In the genomic region with DNA sequence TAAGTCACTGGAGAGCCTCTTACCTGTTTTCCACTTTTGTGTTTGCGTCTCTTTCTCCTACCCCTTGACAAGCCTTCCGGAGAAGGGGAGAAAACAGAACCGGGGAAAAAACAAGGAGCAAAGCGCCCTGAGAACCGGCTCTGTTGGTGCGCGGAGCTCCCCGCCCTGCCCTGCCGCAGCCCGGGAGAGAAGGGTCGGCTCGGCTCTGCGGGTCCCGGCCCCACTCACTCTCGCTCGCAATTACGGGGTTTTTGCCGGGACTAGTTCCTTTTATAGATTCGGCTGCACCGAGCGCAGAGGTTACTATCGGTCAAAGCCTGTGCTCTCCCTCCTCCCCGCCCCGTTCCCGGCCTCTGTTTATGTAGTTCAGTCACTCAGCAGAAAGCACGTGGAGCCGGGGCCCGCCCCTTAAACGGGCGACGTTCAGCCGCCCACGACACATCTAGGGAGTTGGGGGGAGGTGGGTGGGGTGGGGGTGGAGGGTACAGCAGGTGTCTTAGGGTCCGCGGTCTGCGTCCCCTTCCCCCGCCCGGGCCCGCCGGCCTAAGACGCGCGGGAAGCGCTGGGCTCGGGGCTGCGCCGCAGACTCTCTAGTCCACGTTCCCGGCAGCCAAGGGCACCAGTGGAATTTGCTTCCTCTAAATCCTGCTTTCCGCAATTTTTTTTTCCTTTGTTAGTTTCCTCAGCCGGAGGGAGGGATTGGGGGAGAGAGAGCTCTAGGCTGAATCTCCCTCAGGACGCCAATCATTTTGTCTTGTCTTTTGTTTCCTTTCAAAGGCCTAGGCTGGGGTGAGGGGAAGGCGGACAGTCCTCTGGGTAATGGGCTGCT, we compare ENCODE assay signal across 8 cellular contexts. TPM values are rescaled to one million over a fixed set of nuclear protein-coding genes. Genes with fewer than 3 reads are reported as not detected.
A peak's percentile ranks its signal among the peaks of the same experiment; 100 is the strongest.
DNase-seq lines count a peak whose midpoint lies in the region; ATAC-seq, FAIRE-seq and TF ChIP-seq lines count a peak whose summit lies in the region.

A gene with protein sequence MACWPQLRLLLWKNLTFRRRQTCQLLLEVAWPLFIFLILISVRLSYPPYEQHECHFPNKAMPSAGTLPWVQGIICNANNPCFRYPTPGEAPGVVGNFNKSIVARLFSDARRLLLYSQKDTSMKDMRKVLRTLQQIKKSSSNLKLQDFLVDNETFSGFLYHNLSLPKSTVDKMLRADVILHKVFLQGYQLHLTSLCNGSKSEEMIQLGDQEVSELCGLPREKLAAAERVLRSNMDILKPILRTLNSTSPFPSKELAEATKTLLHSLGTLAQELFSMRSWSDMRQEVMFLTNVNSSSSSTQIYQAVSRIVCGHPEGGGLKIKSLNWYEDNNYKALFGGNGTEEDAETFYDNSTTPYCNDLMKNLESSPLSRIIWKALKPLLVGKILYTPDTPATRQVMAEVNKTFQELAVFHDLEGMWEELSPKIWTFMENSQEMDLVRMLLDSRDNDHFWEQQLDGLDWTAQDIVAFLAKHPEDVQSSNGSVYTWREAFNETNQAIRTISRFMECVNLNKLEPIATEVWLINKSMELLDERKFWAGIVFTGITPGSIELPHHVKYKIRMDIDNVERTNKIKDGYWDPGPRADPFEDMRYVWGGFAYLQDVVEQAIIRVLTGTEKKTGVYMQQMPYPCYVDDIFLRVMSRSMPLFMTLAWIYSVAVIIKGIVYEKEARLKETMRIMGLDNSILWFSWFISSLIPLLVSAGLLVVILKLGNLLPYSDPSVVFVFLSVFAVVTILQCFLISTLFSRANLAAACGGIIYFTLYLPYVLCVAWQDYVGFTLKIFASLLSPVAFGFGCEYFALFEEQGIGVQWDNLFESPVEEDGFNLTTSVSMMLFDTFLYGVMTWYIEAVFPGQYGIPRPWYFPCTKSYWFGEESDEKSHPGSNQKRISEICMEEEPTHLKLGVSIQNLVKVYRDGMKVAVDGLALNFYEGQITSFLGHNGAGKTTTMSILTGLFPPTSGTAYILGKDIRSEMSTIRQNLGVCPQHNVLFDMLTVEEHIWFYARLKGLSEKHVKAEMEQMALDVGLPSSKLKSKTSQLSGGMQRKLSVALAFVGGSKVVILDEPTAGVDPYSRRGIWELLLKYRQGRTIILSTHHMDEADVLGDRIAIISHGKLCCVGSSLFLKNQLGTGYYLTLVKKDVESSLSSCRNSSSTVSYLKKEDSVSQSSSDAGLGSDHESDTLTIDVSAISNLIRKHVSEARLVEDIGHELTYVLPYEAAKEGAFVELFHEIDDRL (N-terminal part only) (minus strand): TSS at position 244 of the 829 bp plus-strand sequence. CDS start 24,476 bp downstream, outside the sequence.

- no peaks in the 10 kb centered on the region for H3K9me3 ChIP-seq in keratinocyte (ENCODE audit: control insufficient read depth, low read depth, low read length)

- peak; percentile 61 for ATAC-seq in GM23338

- no peak for TF ChIP-seq CTCF in GM23338 (conservative IDR thresholded peaks at IDR 0.05; ENCODE audit: low read depth in 2 of 2)
- no peak for TF ChIP-seq CTCF in choroid plexus epithelial cell (conservative IDR thresholded peaks at IDR 0.05; ENCODE audit: low read depth, low read length)
- no peak for TF ChIP-seq CTCF in keratinocyte (optimal IDR thresholded peaks at IDR 0.05 in 1 of 3, IDR thresholded peaks at IDR 0.05 in 1 of 3, conservative IDR thresholded peaks at IDR 0.05 in 1 of 3; ENCODE audit: extremely low read depth in 1 of 3, insufficient read depth in 2 of 3, low read length in 3 of 3)

- peak within 1 kb of the TSS; percentile 98 for H3K4me3 ChIP-seq in GM23338
- H3K4me3 ChIP-seq in choroid plexus epithelial cell (ENCODE audit: low read depth, low read length) = peak within 1 kb of the TSS; percentile 81
- H3K4me3 ChIP-seq in keratinocyte (ENCODE audit: control insufficient read depth in 2 of 3, extremely low read depth in 1 of 3, insufficient read depth in 2 of 3, low read depth in 1 of 3, low read length in 3 of 3) = peak within 1 kb of the TSS; percentile 50 to 99 (median 96)

- no peaks in the 10 kb centered on the region for H3K9me1 ChIP-seq in keratinocyte (ENCODE audit: control insufficient read depth, extremely low read depth, insufficient read depth, low read length)

- no peaks in the 10 kb centered on the region for H3K9me3 Mint-ChIP-seq in GM23338

- dilution Hi-C loops in keratinocyte (cut with MboI; ENCODE audit: extremely low pct_ligation_motif_present, low sequenced_read_pairs) = no loop called here

- no peaks in the 10 kb centered on the region for H3K9me2 ChIP-seq in GM23338 (ENCODE audit: insufficient read depth)

- H3K27ac ChIP-seq in GM23338 (ENCODE audit: low read depth) = no peak within 1 kb of the TSS
- peak within 1 kb of the TSS; percentile 96 for H3K27ac ChIP-seq in keratinocyte (ENCODE audit: control insufficient read depth, insufficient read depth, low read length)

- H3K4me1 Mint-ChIP-seq in GM23338 = peaks cover 27% of the 10 kb centered on the region

- H2AFZ ChIP-seq in GM23338 (peak within 1 kb of the TSS; percentile 99), keratinocyte (ENCODE audit: control insufficient read depth, low read length) (peak within 1 kb of the TSS; percentile 66)

- H3F3A ChIP-seq in GM23338 (replicated peaks; ENCODE audit: low read depth) = peaks cover 4% of the 10 kb centered on the region; the same call in 1 of the 2 replicates

- no peaks in the 10 kb centered on the region for H3K36me3 ChIP-seq in GM23338 (ENCODE audit: insufficient read depth)
- H3K36me3 ChIP-seq in keratinocyte (ENCODE audit: control insufficient read depth in 2 of 2, extremely low read depth in 1 of 2, insufficient read depth in 2 of 2, low read length in 2 of 2) = peaks cover 0 to 4% of the 10 kb centered on the region in 2 experiments

- no peaks in the 10 kb centered on the region for H4K20me1 ChIP-seq in GM23338 (replicated peaks; ENCODE audit: insufficient read depth)
- no peaks in the 10 kb centered on the region for H4K20me1 ChIP-seq in keratinocyte (ENCODE audit: control insufficient read depth, extremely low read depth, insufficient read depth, low read length)

- H3K79me2 ChIP-seq in GM23338 (replicated peaks; ENCODE audit: insufficient read depth) = no peaks in the 10 kb centered on the region
- peaks cover 44% of the 10 kb centered on the region for H3K79me2 ChIP-seq in keratinocyte (ENCODE audit: control insufficient read depth, insufficient read depth, low read length)

- peaks cover 11% of the 10 kb centered on the region for H3K4me1 ChIP-seq in GM23338 (ENCODE audit: insufficient read depth)
- H3K4me1 ChIP-seq in keratinocyte (ENCODE audit: control insufficient read depth, extremely low read depth, insufficient read depth, low read length) = peaks cover 28% of the 10 kb centered on the region

- DNase-seq in CD1c-positive myeloid dendritic cell (ENCODE audit: extremely low spot score) (peak; percentile 89), GM23338 (ENCODE audit: low spot score) (peak; percentile 96), NCI-H2029 treated with DMSO at 0.1 percent for 48 hours (lab: John Stamatoyannopoulos, UW) (peak; percentile 26), choroid plexus epithelial cell (ENCODE audit: low read depth) (peak; percentile 90), keratinocyte (ENCODE audit: low read depth, low spot score) (no peak), NCI-H510A (lab: John Stamatoyannopoulos, UW) (no peak)
- peak; percentile 72 for DNase-seq in activated CD4-positive, alpha-beta T cell treated with anti-CD3 and anti-CD28 coated beads for 4 hours
- peak; percentile 57 for DNase-seq in stimulated activated CD4-positive, alpha-beta T cell treated with anti-CD3 and anti-CD28 coated beads, Interleukin-12 subunit alpha, Interleukin-12 subunit beta, amount 100 ng/mL, for 4 hours

- H3K27me3 Mint-ChIP-seq in GM23338 (ENCODE audit: insufficient read depth, low read depth, poor library complexity) = peaks cover 16% of the 10 kb centered on the region

- peak within 1 kb of the TSS; percentile 99 for H3K4me2 ChIP-seq in GM23338
- H3K4me2 ChIP-seq in keratinocyte (ENCODE audit: control insufficient read depth, extremely low read depth, insufficient read depth, low read depth, low read length) = peak within 1 kb of the TSS; percentile 92

- H3K27me3 ChIP-seq in GM23338 (ENCODE audit: insufficient read depth) (peaks cover 31% of the 10 kb centered on the region), keratinocyte (ENCODE audit: control insufficient read depth, extremely low read depth, insufficient read depth, low read length) (no peaks in the 10 kb centered on the region)

- peak; percentile 46 for FAIRE-seq in keratinocyte (lab: Jason Lieb, UNC)

- peak within 1 kb of the TSS; percentile 77 for H3K27ac Mint-ChIP-seq in GM23338

- peak within 1 kb of the TSS; percentile 95 for H3K9ac ChIP-seq in keratinocyte (ENCODE audit: control insufficient read depth, extremely low read depth, insufficient read depth, low read length)

- no peaks in the 10 kb centered on the region for H3K36me3 Mint-ChIP-seq in GM23338 (ENCODE audit: low read depth)

- peak within 1 kb of the TSS; percentile 97 for H3K4me3 Mint-ChIP-seq in GM23338

TF ChIP-seq in GM23338, 12 proteins besides CTCF, POLR2A, EP300 and RAD21:
- TF ChIP-seq POLR2AphosphoS5 (IDR thresholded peaks at IDR 0.05; ENCODE audit: low read depth) = no peak
- TF ChIP-seq CREB1 (CRISPR knock-in tag; IDR thresholded peaks at IDR 0.05; ENCODE audit: low read depth) = peak; percentile 3; the same call in 1 of the 2 replicates

RNA-seq across cellular contexts. Expression of the gene that starts here (rescaled TPM):
- total RNA-seq in GM23338 (2014; rRNA removed; shearing (Covaris generic)) = 2.8 and 2.9 TPM in 2 replicates
- 1.1 and 1.4 TPM in 2 replicates for polyA plus RNA-seq in GM23338 (2016; fragmentation: Nextera tagmentation; extraction: Ambion mirVana)
- polyA plus RNA-seq in keratinocyte = 20.8 to 35.9 TPM (median 23.0 TPM) in 3 replicates
- polyA plus RNA-seq in keratinocyte (2011; ENCODE audit: low read depth) = 2.5 TPM
- 4.2 and 6.8 TPM in 2 replicates for polyA plus RNA-seq in keratinocyte (2011; cell fraction: cytosol; rRNA removed)
- polyA plus RNA-seq in keratinocyte (2011; cell fraction: nucleus; rRNA removed) = 45.6 and 53.6 TPM in 2 replicates
- polyA plus RNA-seq in keratinocyte (2012; ENCODE audit: low replicate concordance) = 4.2 and 27.7 TPM in 2 replicates
- 262 to 318 TPM (median 305 TPM) in 3 replicates for polyA minus RNA-seq in keratinocyte
- polyA minus RNA-seq in keratinocyte (2011; cell fraction: cytosol; rRNA and poly(A)+ RNA removed) = 47.2 TPM
- polyA minus RNA-seq in keratinocyte (2011; cell fraction: nucleus; rRNA and poly(A)+ RNA removed) = 243 and 353 TPM in 2 replicates

Comparison
In these comparisons a context has a peak if more than half of its experiments do, and no peak if none do; other contexts are left out.
1. DNase-seq: peak in CD1c-positive myeloid dendritic cell (single experiment), GM23338 (single experiment), NCI-H2029 treated with DMSO at 0.1 percent for 48 hours (single experiment), activated CD4-positive, alpha-beta T cell treated with anti-CD3 and anti-CD28 coated beads for 4 hours (2 of 2), choroid plexus epithelial cell (single experiment) and stimulated activated CD4-positive, alpha-beta T cell treated with anti-CD3 and anti-CD28 coated beads, Interleukin-12 subunit alpha, Interleukin-12 subunit beta, amount 100 ng/mL, for 4 hours (single experiment); none in keratinocyte (single experiment) and NCI-H510A (single experiment).
2. Peak in every context shown above with its lines, with median percentiles within 50 percentile points of each other: H3K4me3 ChIP-seq.